ENCODE assay signal across 22 cellular contexts in genomic region chr20:42020316-42020715, GRCh38.
A peak's percentile ranks its signal among the peaks of the same experiment; 100 is the strongest.
DNase-seq lines count a peak whose midpoint lies in the region; TF ChIP-seq lines count a peak whose summit lies in the region.
"Had no signal": no experiment of that assay in that cellular context is flagged by ENCODE, and none has a peak within 500 bp of the region (broad histone marks: within the 10 kb centered on the region; RNA-seq: fewer than 3 reads in every experiment).

No MANE protein-coding gene starts in this region.

- H3K9me3 ChIP-seq in H9 (ENCODE audit: control insufficient read depth, low read depth, low read length) (no peaks in the 10 kb centered on the region), endodermal cell (ENCODE audit: control insufficient read depth, low read length) (no peaks in the 10 kb centered on the region), sigmoid colon (no peaks in the 10 kb centered on the region)
- H3K9me3 ChIP-seq: A549; BE2C; BLaER1 treated with 17β-estradiol and CSF1 and Interleukin-3, amounts not matched to agents 10 nM and 100 nM; HAP-1 had no signal

- H2AFZ ChIP-seq in H9 (ENCODE audit: low read length) = no peak overlapping the region
- H2AFZ ChIP-seq: GM23338 had no signal

- no peak for TF ChIP-seq EP300 in sigmoid colon (IDR thresholded peaks at IDR 0.05)

- H3K79me1 ChIP-seq in H9 (ENCODE audit: insufficient read depth, low read depth, low read length, poor library complexity, severe bottlenecking) (no peaks in the 10 kb centered on the region), mesendoderm (ENCODE audit: low read length) (no peaks in the 10 kb centered on the region)

- H3K27ac Mint-ChIP-seq in H9 (no peak overlapping the region), endodermal cell (no peak overlapping the region)
- H3K27ac Mint-ChIP-seq: CD14-positive monocyte; CD4-positive, alpha-beta T cell; CD8-positive, alpha-beta memory T cell; GM23338; HFFc6 had no signal

- no peaks in the 10 kb centered on the region for H3K23me2 ChIP-seq in H9 (ENCODE audit: insufficient read length, low read depth, low read length, poor library complexity, severe bottlenecking)

- H2BK5ac ChIP-seq in H9 (ENCODE audit: insufficient read length, low read length) (no peak overlapping the region), mesendoderm (ENCODE audit: low read length) (no peak overlapping the region)

- H2AK5ac ChIP-seq in H9 (ENCODE audit: insufficient read length, low read length) (no peak overlapping the region), mesendoderm (ENCODE audit: low read length) (no peak overlapping the region)

- H3K9me3 Mint-ChIP-seq in H9 = no peaks in the 10 kb centered on the region
- no peaks in the 10 kb centered on the region for H3K9me3 Mint-ChIP-seq in endodermal cell

- no peaks in the 10 kb centered on the region for H3K27me3 ChIP-seq in H9 (ENCODE audit: insufficient read depth, low read length)
- H3K27me3 ChIP-seq in endodermal cell (ENCODE audit: control insufficient read depth, insufficient read depth, low read length, poor library complexity, severe bottlenecking) = peaks cover 10% of the 10 kb centered on the region
- no peaks in the 10 kb centered on the region for H3K27me3 ChIP-seq in mesendoderm (ENCODE audit: insufficient read depth, low read length, poor library complexity)
- no peaks in the 10 kb centered on the region for H3K27me3 ChIP-seq in sigmoid colon
- H3K27me3 ChIP-seq: BE2C; BLaER1 treated with 17β-estradiol and CSF1 and Interleukin-3, amounts not matched to agents 10 nM and 100 nM had no signal

- H3K4ac ChIP-seq in H9 (ENCODE audit: low read depth, low read length) = no peak overlapping the region
- H3K4ac ChIP-seq in mesendoderm (ENCODE audit: low read depth, low read length) = no peak overlapping the region

- H2BK120ac ChIP-seq in H9 (ENCODE audit: low read depth, low read length, poor library complexity, severe bottlenecking) = no peak overlapping the region
- H2BK120ac ChIP-seq in mesendoderm (ENCODE audit: low read depth, low read length) = no peak overlapping the region

- no peaks in the 10 kb centered on the region for H3K4me1 ChIP-seq in H9 (ENCODE audit: insufficient read depth, low read length)
- no peaks in the 10 kb centered on the region for H3K4me1 ChIP-seq in endodermal cell (ENCODE audit: control insufficient read depth, insufficient read depth, low read length)
- no peaks in the 10 kb centered on the region for H3K4me1 ChIP-seq in mesendoderm (ENCODE audit: control insufficient read depth, low read depth, low read length)
- H3K4me1 ChIP-seq in sigmoid colon = no peaks in the 10 kb centered on the region
- H3K4me1 ChIP-seq: A549, BE2C, HAP-1 had no signal

- H2BK20ac ChIP-seq in H9 (ENCODE audit: low read depth, low read length, poor library complexity, severe bottlenecking) = no peak overlapping the region

- H3K4me2 ChIP-seq in H9 (ENCODE audit: insufficient read depth, insufficient read length, low read length) (no peak overlapping the region), mesendoderm (ENCODE audit: low read length) (no peak overlapping the region)
- H3K4me2 ChIP-seq: A549; BLaER1 treated with 17β-estradiol and CSF1 and Interleukin-3, amounts not matched to agents 10 nM and 100 nM; GM23338 had no signal

- no peaks in the 10 kb centered on the region for H3K36me3 Mint-ChIP-seq in H9 (ENCODE audit: insufficient read depth in 1 of 3, low read depth in 3 of 3)
- no peaks in the 10 kb centered on the region for H3K36me3 Mint-ChIP-seq in endodermal cell (ENCODE audit: low read depth)
- H3K36me3 Mint-ChIP-seq: CD14-positive monocyte had no signal

- H3K27me3 Mint-ChIP-seq in H9 (ENCODE audit: low read depth) (peaks cover 5% of the 10 kb centered on the region), endodermal cell (ENCODE audit: insufficient read depth) (peaks cover 6% of the 10 kb centered on the region)

- WGBS in H9 (ENCODE audit: extremely low coverage, insufficient read length, low lambda C conversion rate) = no CpG with 5 or more reads among the region's 4 CpGs
- WGBS in endodermal cell (ENCODE audit: insufficient coverage in 1 of 2, insufficient read length in 1 of 2), 2 experiments = 69 to 73% methylated on average over 4 of the region's 4 CpGs
- WGBS in mesendoderm (ENCODE audit: extremely low coverage, insufficient coverage, low lambda C conversion rate) = no CpG with 5 or more reads among the region's 4 CpGs
- 43 to 56% methylated on average over 4 of the region's 4 CpGs for WGBS in sigmoid colon, 2 donors

- intact Hi-C loops in sigmoid colon (cut with DNase I) = no loop called here

- H4K5ac ChIP-seq in H9 (ENCODE audit: insufficient read length, low read depth, low read length) (no peak overlapping the region), mesendoderm (ENCODE audit: low read length) (no peak overlapping the region)

- no peak overlapping the region for H3K23ac ChIP-seq in H9 (ENCODE audit: insufficient read length, low read depth, low read length)
- H3K23ac ChIP-seq in mesendoderm (ENCODE audit: low read length) = no peak overlapping the region

- no peak overlapping the region for H3K14ac ChIP-seq in H9 (ENCODE audit: insufficient read depth, low read length)

- H2BK15ac ChIP-seq in H9 (ENCODE audit: low read depth, low read length) (no peak overlapping the region), mesendoderm (replicated peaks; ENCODE audit: low read depth) (no peak overlapping the region)

- H3K4me1 Mint-ChIP-seq in H9 (no peaks in the 10 kb centered on the region), endodermal cell (no peaks in the 10 kb centered on the region)
- H3K4me1 Mint-ChIP-seq: CD14-positive monocyte; CD8-positive, alpha-beta memory T cell; GM23338 had no signal

- no peak overlapping the region for H4K8ac ChIP-seq in H9 (replicated peaks; ENCODE audit: insufficient read length, low read depth, low read length)
- no peak overlapping the region for H4K8ac ChIP-seq in mesendoderm (ENCODE audit: low read depth, low read length)

- no peak overlapping the region for H4K91ac ChIP-seq in H9 (ENCODE audit: insufficient read length, low read depth, low read length)

- H3K4me3 Mint-ChIP-seq in H9 (no peak overlapping the region), endodermal cell (no peak overlapping the region)
- H3K4me3 Mint-ChIP-seq: CD14-positive monocyte; CD4-positive, alpha-beta T cell; CD8-positive, alpha-beta memory T cell; GM23338; HFFc6 had no signal

- H3K4me3 ChIP-seq in endodermal cell (ENCODE audit: low read length) (no peak overlapping the region), mesendoderm (ENCODE audit: low read length) (no peak overlapping the region), sigmoid colon (no peak overlapping the region)
- H3K4me3 ChIP-seq: A549; BLaER1 treated with 17β-estradiol and CSF1 and Interleukin-3, amounts not matched to agents 10 nM and 100 nM; GM23338; HAP-1 had no signal

- H3K9ac ChIP-seq in H9 (ENCODE audit: extremely low read depth, insufficient read length, low read length) (no peak overlapping the region), endodermal cell (ENCODE audit: extremely low read depth, low read length, poor library complexity, severe bottlenecking) (no peak overlapping the region), mesendoderm (ENCODE audit: low read length) (no peak overlapping the region)
- H3K9ac ChIP-seq: BLaER1 treated with 17β-estradiol and CSF1 and Interleukin-3, amounts not matched to agents 10 nM and 100 nM had no signal

- H3K56ac ChIP-seq in H9 (ENCODE audit: insufficient read length, low read depth, low read length) (no peak overlapping the region), mesendoderm (ENCODE audit: low read length) (no peak overlapping the region)

- H3K27ac ChIP-seq in H9 (ENCODE audit: insufficient read length, low read depth, low read length) (no peak overlapping the region), endodermal cell (ENCODE audit: low read depth, low read length) (no peak overlapping the region), mesendoderm (ENCODE audit: low read depth, low read length) (no peak overlapping the region), sigmoid colon (no peak overlapping the region)
- H3K27ac ChIP-seq: A549; BLaER1 treated with 17β-estradiol and CSF1 and Interleukin-3, amounts not matched to agents 10 nM and 100 nM had no signal

- H3K36me3 ChIP-seq in endodermal cell (ENCODE audit: control insufficient read depth, insufficient read depth, low read length) (no peaks in the 10 kb centered on the region), mesendoderm (ENCODE audit: control insufficient read depth, insufficient read depth, low read length) (no peaks in the 10 kb centered on the region), sigmoid colon (no peaks in the 10 kb centered on the region)
- H3K36me3 ChIP-seq: BE2C; BLaER1 treated with 17β-estradiol and CSF1 and Interleukin-3, amounts not matched to agents 10 nM and 100 nM; HAP-1 had no signal

- H2BK12ac ChIP-seq in H9 (ENCODE audit: insufficient read length, low read depth, low read length) = no peak overlapping the region

- TF ChIP-seq CTCF in H9 (conservative IDR thresholded peaks at IDR 0.05) (peak; percentile 17; the same call in 1 of the 3 replicates), endodermal cell (conservative IDR thresholded peaks at IDR 0.05) (peak; percentile 32), sigmoid colon (IDR thresholded peaks at IDR 0.05) (no peak)

- no peak for TF ChIP-seq POLR2A in sigmoid colon (IDR thresholded peaks at IDR 0.05)

- H3K18ac ChIP-seq in H9 (ENCODE audit: insufficient read length, low read depth, low read length) (no peak overlapping the region), mesendoderm (ENCODE audit: low read length) (no peak overlapping the region)

- H3T11ph ChIP-seq in H9 (ENCODE audit: low read length) = no peak overlapping the region

- H3K79me2 ChIP-seq in H9 (ENCODE audit: insufficient read depth, low read length) (no peaks in the 10 kb centered on the region), mesendoderm (ENCODE audit: control insufficient read depth, insufficient read depth, low read length) (no peaks in the 10 kb centered on the region)

- H4K20me1 ChIP-seq in H9 (ENCODE audit: control insufficient read depth, insufficient read depth, insufficient read length) = no peaks in the 10 kb centered on the region
- H4K20me1 ChIP-seq: BLaER1 treated with 17β-estradiol and CSF1 and Interleukin-3, amounts not matched to agents 10 nM and 100 nM had no signal

- DNase-seq in H9 (no peak), endodermal cell (no peak), mesendoderm (peak; percentile 13), kidney glomerular epithelial cell (lab: John Stamatoyannopoulos, UW) (no peak), NCI-H2227 treated with DMSO at 0.1 percent for 48 hours (lab: John Stamatoyannopoulos, UW) (no peak), sigmoid colon (no peak)
- DNase-seq: 8988T; ACHN; AML-193; BE2C; CD4-positive, alpha-beta T cell; CD8-positive, alpha-beta memory T cell; DMS 273 treated with DMSO at 0.1 percent for 48 hours; DMS79; EL; GF-D8; HFFc6 had no signal

Comparison
In these comparisons a context has a peak if more than half of its experiments do, and no peak if none do; other contexts are left out.
1. CTCF ChIP-seq: peak in H9 (single experiment) and endodermal cell (single experiment); none in sigmoid colon (0 of 4).